Comparison of ENCODE assay signal across 1 cellular context in the genomic region with DNA sequence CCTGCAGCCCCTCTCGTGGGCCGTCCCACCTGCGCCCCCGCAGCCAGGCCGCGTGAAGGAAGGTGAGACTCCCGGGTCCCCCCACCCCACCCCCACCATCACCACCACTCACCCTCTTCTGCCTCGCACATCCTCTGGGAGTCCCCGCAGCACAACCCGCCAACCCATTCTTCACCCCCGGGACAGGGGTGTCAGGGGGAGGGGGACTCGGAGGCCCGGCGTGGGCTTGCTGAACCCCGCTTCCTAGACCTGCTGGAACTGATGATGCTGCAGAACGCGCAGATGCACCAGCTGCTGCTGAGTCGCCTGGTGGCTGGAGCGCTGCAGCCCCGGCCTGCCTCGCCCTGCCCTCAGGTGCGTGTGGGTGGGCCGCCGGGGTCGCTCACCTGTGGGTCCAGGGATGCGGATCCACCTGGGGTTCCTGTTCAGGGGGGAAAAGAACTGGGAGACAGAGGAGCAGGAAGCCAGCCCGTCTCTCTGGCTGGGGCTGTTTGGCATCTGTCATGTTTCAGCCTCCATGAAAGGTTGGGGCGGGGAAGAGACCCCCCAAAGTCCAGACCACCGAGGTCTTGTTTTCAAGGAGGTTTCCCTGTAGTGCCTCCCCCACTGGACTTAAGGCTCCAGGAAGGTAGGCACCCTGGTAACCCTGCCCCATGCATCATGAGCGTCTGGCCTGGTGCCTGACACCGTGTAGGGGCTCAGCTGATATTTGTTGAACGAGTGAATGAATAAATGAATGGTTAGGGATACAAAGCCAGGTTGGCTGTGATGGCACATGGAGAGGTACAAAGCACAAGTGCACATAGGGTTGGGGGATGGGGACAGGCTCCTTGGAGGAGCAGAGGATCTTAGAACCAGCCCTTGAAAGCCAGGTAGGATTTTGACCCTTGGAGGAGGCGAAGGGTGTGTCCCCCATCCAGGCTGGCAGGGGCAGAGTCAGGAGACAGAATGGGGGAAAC.
A peak's percentile ranks its signal among the peaks of the same experiment; 100 is the strongest.
TF ChIP-seq lines count a peak whose summit lies in the region.

No MANE protein-coding gene starts in this region.

TF ChIP-seq in H1, 55 proteins besides CTCF, POLR2A, EP300 and RAD21:
- TF ChIP-seq GTF2F1 (IDR thresholded peaks at IDR 0.05; ENCODE audit: borderline replicate concordance, low read depth, low read length): no peak
- TF ChIP-seq NRF1 (IDR thresholded peaks at IDR 0.05; ENCODE audit: low read depth, low read length): no peak
- TF ChIP-seq SP4 (IDR thresholded peaks at IDR 0.05; ENCODE audit: low read length): no peak
- peak; percentile 34; the same call in 1 of the 2 replicates for TF ChIP-seq MAFK (IDR thresholded peaks at IDR 0.05; ENCODE audit: low read depth, low read length)
- peak; percentile 35; the same call in 1 of the 2 replicates for TF ChIP-seq BACH1 (IDR thresholded peaks at IDR 0.05; ENCODE audit: low read length)
